Comparison of ENCODE assay signal across 25 cellular contexts in the genomic region with DNA sequence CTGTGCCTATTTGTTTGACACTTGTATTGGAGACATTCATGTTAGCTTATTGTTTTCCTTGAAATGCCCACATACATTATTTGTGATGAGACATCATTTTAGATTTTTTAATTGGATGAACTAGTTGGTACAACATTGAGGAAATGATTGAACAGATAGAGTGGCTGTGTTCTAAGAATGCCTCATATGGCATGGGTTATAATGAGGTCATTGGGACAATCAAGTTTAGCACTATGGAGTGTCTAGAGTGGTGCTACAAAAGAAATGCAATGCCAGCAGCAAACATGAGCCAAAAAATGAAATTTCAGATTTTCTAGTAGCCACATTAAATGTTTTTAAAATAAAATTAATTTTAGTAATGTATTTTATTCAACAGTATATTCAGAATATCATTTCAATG. TPM values are rescaled to one million over a fixed set of nuclear protein-coding genes. Genes with fewer than 3 reads are reported as not detected.
DNase-seq lines count a peak whose midpoint lies in the region; ATAC-seq, FAIRE-seq and TF ChIP-seq lines count a peak whose summit lies in the region.
"Had no signal": no experiment of that assay in that cellular context is flagged by ENCODE, and none has a peak within 500 bp of the region (broad histone marks: within the 10 kb centered on the region; RNA-seq: fewer than 3 reads in every experiment).

No MANE protein-coding gene starts in this region.

- no peak for TF ChIP-seq CTCF in HEK293 (tag by site-specific recombination; IDR thresholded peaks at IDR 0.05)
- no peak for TF ChIP-seq CTCF in GM12878 (IDR thresholded peaks at IDR 0.05 in 2 of 3, conservative IDR thresholded peaks at IDR 0.05 in 1 of 3; ENCODE audit: control insufficient read depth in 2 of 3, extremely low read depth in 1 of 3, insufficient read depth in 1 of 3, low read depth in 3 of 3, low read length in 3 of 3)

- SMC1A ChIA-PET in GM12878 (lab: Charles Lee; ENCODE audit: uncharacterized antibody, unreplicated experiment), result no interaction called here

- RAD21 ChIA-PET in GM12878 (lab: Charles Lee; ENCODE audit: unreplicated experiment), result no interaction called here

- H3K9me3 ChIP-seq in HEK293 (ENCODE audit: control insufficient read depth, insufficient read depth, low read depth, low read length), result no peaks in the 10 kb centered on the region
- H3K9me3 ChIP-seq in GM12878 (replicated peaks; ENCODE audit: control insufficient read depth, insufficient read depth, low read length), result no peaks in the 10 kb centered on the region; the same call in 2 of the 3 replicates
- H3K9me3 ChIP-seq: BE2C, BLaER1 had no signal

- DNase-seq in GM12878 (ENCODE audit: low read depth, low spot score), result no peak
- no peak for DNase-seq in activated CD8-positive, alpha-beta memory T cell treated with anti-CD3 and anti-CD28 coated beads, Interleukin-2, amount 10 ng/mL, durations not matched to agents 7 days and 5 days
- DNase-seq in activated CD4-positive, alpha-beta T cell treated with anti-CD3 and anti-CD28 coated beads for 1 hour, result no peak
- DNase-seq: 8988T; ACHN; BE2C; C1 segment of cervical spinal cord; CD4-positive, alpha-beta memory T cell; CD4-positive, CD25-positive, alpha-beta regulatory T cell; CD8-positive, alpha-beta memory T cell; COR-L47; DMS 273 treated with DMSO at 0.1 percent for 48 hours; DMS153; DMS53; DMS79; DND-41; EL; GDM1 had no signal

- no peaks in the 10 kb centered on the region for H3K9me3 Mint-ChIP-seq in activated CD8-positive, alpha-beta memory T cell treated with anti-CD3 and anti-CD28 coated beads, Interleukin-2, amount 10 ng/mL, durations not matched to agents 7 days and 5 days (ENCODE audit: low read depth)
- H3K9me3 Mint-ChIP-seq: CD8-positive, alpha-beta memory T cell had no signal

- no peak for ATAC-seq in GM12878
- no peak for ATAC-seq in HG03139 (IDR thresholded peaks at IDR 0.05; ENCODE audit: unreplicated experiment)
- ATAC-seq in activated CD8-positive, alpha-beta memory T cell treated with anti-CD3 and anti-CD28 coated beads, Interleukin-2, amount 10 ng/mL, durations not matched to agents 7 days and 5 days, result no peak

- H3K36me3 ChIP-seq in HEK293 (ENCODE audit: control insufficient read depth in 2 of 2, insufficient read depth in 1 of 2, low read length in 2 of 2) (no peaks in the 10 kb centered on the region), GM12878 (ENCODE audit: control insufficient read depth in 2 of 2, insufficient read depth in 2 of 2, low read length in 1 of 2) (no peaks in the 10 kb centered on the region)
- H3K36me3 ChIP-seq: BE2C, BLaER1 had no signal

- H3K79me2 ChIP-seq in GM12878 (ENCODE audit: control insufficient read depth, insufficient read depth, low read length), result no peaks in the 10 kb centered on the region

- no peak overlapping the region for H3K4me3 ChIP-seq in HEK293 (ENCODE audit: low read depth, low read length)
- H3K4me3 ChIP-seq in GM12878, result no peak overlapping the region
- H3K4me3 ChIP-seq: BLaER1 had no signal

- no TSS peak for BruUV-seq in GM12878 (replicated peaks; lab: Mats Ljungman, UMichigan)

- no peaks in the 10 kb centered on the region for H3K27me3 ChIP-seq in GM12878 (replicated peaks in 1 of 2; ENCODE audit: control insufficient read depth in 2 of 2, insufficient read depth in 2 of 2, low read length in 1 of 2)
- H3K27me3 ChIP-seq: BE2C, BLaER1 had no signal

- no peak overlapping the region for H2AFZ ChIP-seq in GM12878 (ENCODE audit: control insufficient read depth, low read depth, low read length)

- H3K27ac ChIP-seq in HEK293 (ENCODE audit: extremely low read depth, low read depth, low read length) (no peak overlapping the region), GM12878 (ENCODE audit: control insufficient read depth, insufficient read depth) (no peak overlapping the region)
- H3K27ac ChIP-seq: BLaER1 had no signal

- peaks cover 7% of the 10 kb centered on the region for H3K4me1 ChIP-seq in HEK293 (ENCODE audit: control insufficient read depth, insufficient read depth, low read length)
- H3K4me1 ChIP-seq in GM12878 (ENCODE audit: control insufficient read depth, insufficient read depth, low read length), result no peaks in the 10 kb centered on the region
- H3K4me1 ChIP-seq: BE2C, BLaER1 had no signal

- intact Hi-C loops in GM12878 (cut with micrococcal nuclease; ENCODE audit: unreplicated experiment), result no loop called here

- no peaks in the 10 kb centered on the region for H3K27me3 Mint-ChIP-seq in activated CD8-positive, alpha-beta memory T cell treated with anti-CD3 and anti-CD28 coated beads, Interleukin-2, amount 10 ng/mL, durations not matched to agents 7 days and 5 days

- in situ Hi-C loops in GM12878 (cut with MboI), result no loop called here

- H3K27ac Mint-ChIP-seq in activated CD8-positive, alpha-beta memory T cell treated with anti-CD3 and anti-CD28 coated beads, Interleukin-2, amount 10 ng/mL, durations not matched to agents 7 days and 5 days, result no peak overlapping the region
- H3K27ac Mint-ChIP-seq: CD14-positive monocyte; CD4-positive, alpha-beta memory T cell; CD4-positive, CD25-positive, alpha-beta regulatory T cell; CD8-positive, alpha-beta memory T cell had no signal

- no peak for TF ChIP-seq EP300 in GM12878 (IDR thresholded peaks at IDR 0.05; ENCODE audit: borderline replicate concordance in 1 of 2, control insufficient read depth in 1 of 2, low read depth in 2 of 2, low read length in 2 of 2)

- no peak overlapping the region for H3K4me3 Mint-ChIP-seq in activated CD8-positive, alpha-beta memory T cell treated with anti-CD3 and anti-CD28 coated beads, Interleukin-2, amount 10 ng/mL, durations not matched to agents 7 days and 5 days
- H3K4me3 Mint-ChIP-seq: CD14-positive monocyte; CD4-positive, CD25-positive, alpha-beta regulatory T cell; CD8-positive, alpha-beta memory T cell had no signal

- no peak overlapping the region for H3K4me2 ChIP-seq in GM12878 (ENCODE audit: control insufficient read depth, insufficient read depth)
- H3K4me2 ChIP-seq: BLaER1 had no signal

- no peaks in the 10 kb centered on the region for H4K20me1 ChIP-seq in GM12878 (ENCODE audit: control insufficient read depth, insufficient read depth)
- H4K20me1 ChIP-seq: BLaER1 had no signal

- no peak for FAIRE-seq in GM12878 (lab: Jason Lieb, UNC)
- FAIRE-seq: A204.1, GM12891, GM19239 had no signal

- no peak overlapping the region for H3K9ac ChIP-seq in GM12878 (ENCODE audit: control insufficient read depth, insufficient read depth, low read length)
- H3K9ac ChIP-seq: BLaER1 had no signal

- TF ChIP-seq POLR2A in GM12878 (IDR thresholded peaks at IDR 0.05; ENCODE audit: low read depth, low read length), result no peak

- no peaks in the 10 kb centered on the region for H3K4me1 Mint-ChIP-seq in activated CD8-positive, alpha-beta memory T cell treated with anti-CD3 and anti-CD28 coated beads, Interleukin-2, amount 10 ng/mL, durations not matched to agents 7 days and 5 days

- CTCF ChIA-PET in HEK293 (lab: Yijun Ruan, JAX), result no interaction called here
- CTCF ChIA-PET in GM12878 (lab: Yijun Ruan, JAX), result no interaction called here
- CTCF ChIA-PET in activated CD8-positive, alpha-beta memory T cell treated with anti-CD3 and anti-CD28 coated beads, Interleukin-2, amount 10 ng/mL, durations not matched to agents 7 days and 5 days (lab: Charles Lee), result no interaction called here

- no peak for TF ChIP-seq RAD21 in GM12878 (IDR thresholded peaks at IDR 0.05; ENCODE audit: insufficient read depth, low read depth, low read length)

- peaks cover 2% of the 10 kb centered on the region for H3K36me3 Mint-ChIP-seq in activated CD8-positive, alpha-beta memory T cell treated with anti-CD3 and anti-CD28 coated beads, Interleukin-2, amount 10 ng/mL, durations not matched to agents 7 days and 5 days
- H3K36me3 Mint-ChIP-seq: CD14-positive monocyte; CD4-positive, CD25-positive, alpha-beta regulatory T cell had no signal

- POLR2A ChIA-PET in HEK293 (lab: Yijun Ruan, JAX), result no interaction called here
- POLR2A ChIA-PET in GM12878 (lab: Charles Lee), result no interaction called here

TF ChIP-seq in HEK293, 187 proteins besides CTCF, POLR2A, EP300 and RAD21 (continues in another document):
- TF ChIP-seq SCRT2 (tag by site-specific recombination; IDR thresholded peaks at IDR 0.05), result no peak

TF ChIP-seq in GM12878, 131 proteins besides CTCF, POLR2A, EP300 and RAD21 (continues in another document):
- peak; percentile 60 for TF ChIP-seq ATF7 (IDR thresholded peaks at IDR 0.05; ENCODE audit: low read depth)

RNA-seq across cellular contexts. Expression of gene ACVR2A, which starts 28.1 kb away (rescaled TPM):
- total RNA-seq in GM12878 (2013; cell fraction: nucleolus; rRNA removed), result 13.7 and 15.5 TPM in 2 replicates
- total RNA-seq in GM12878 (2014; rRNA removed), result 1.6 and 1.9 TPM in 2 replicates
- total RNA-seq in GM12878 (2014; rRNA removed; fragmentation: Illumina TruSeq; extraction: Trizol), result 2.0 and 2.6 TPM in 2 replicates
- 1.7 and 2.3 TPM in 2 replicates for total RNA-seq in GM12878 (2021)
- 0.73 TPM for polyA plus RNA-seq in GM12878 (2011; ENCODE audit: low read depth)
- polyA plus RNA-seq in GM12878 (2011; rRNA removed), result 1.2 and 1.5 TPM in 2 replicates
- 0.40 and 0.46 TPM in 2 replicates for polyA plus RNA-seq in GM12878 (2011; cell fraction: cytosol; rRNA removed)
- 1.7 and 1.9 TPM in 2 replicates for polyA plus RNA-seq in GM12878 (2011; cell fraction: nucleus; rRNA removed)
- 0.66 and 1.1 TPM in 2 replicates for polyA plus RNA-seq in GM12878 (2012)
- 1.5 TPM in 2 replicates for polyA plus RNA-seq in GM12878 (2014; fragmentation: Illumina TruSeq; extraction: Trizol)
- 1 to 10 TPM; 1.7 to 1.9 TPM for polyA plus RNA-seq in GM12878 (2014; fragmentation: Nextera tagmentation; extraction: Ambion mirVana)
- polyA plus RNA-seq in GM12878 (2014; rRNA removed), result 0.82 and 0.83 TPM in 2 replicates
- polyA plus RNA-seq in GM12878 (2016; fragmentation: Nextera tagmentation; extraction: Ambion mirVana), result 1 to 10 TPM in 1 of 2 experiments, under 1 TPM in 1; 0.42 to 3.0 TPM
- polyA minus RNA-seq in GM12878 (2011; rRNA and poly(A)+ RNA removed), result 1.5 and 4.1 TPM in 2 replicates
- 1.3 and 1.7 TPM in 2 replicates for polyA minus RNA-seq in GM12878 (2011; cell fraction: cytosol; rRNA and poly(A)+ RNA removed)
- 2.8 and 3.8 TPM in 2 replicates for polyA minus RNA-seq in GM12878 (2011; cell fraction: nucleus; rRNA and poly(A)+ RNA removed)
- 1 to 10 TPM; 1.5 to 1.6 TPM for total RNA-seq in activated CD8-positive, alpha-beta memory T cell treated with anti-CD3 and anti-CD28 coated beads, Interleukin-2, amount 10 ng/mL, durations not matched to agents 7 days and 5 days

Comparison
In these comparisons a context has a peak if more than half of its experiments do, and no peak if none do; other contexts are left out.
1. Of the 9 proteins assayed by ChIP-seq in both HEK293 and GM12878: peak only in HEK293: ATF2; only in GM12878: none; in both: none; in neither: 8.